In the genomic region with DNA sequence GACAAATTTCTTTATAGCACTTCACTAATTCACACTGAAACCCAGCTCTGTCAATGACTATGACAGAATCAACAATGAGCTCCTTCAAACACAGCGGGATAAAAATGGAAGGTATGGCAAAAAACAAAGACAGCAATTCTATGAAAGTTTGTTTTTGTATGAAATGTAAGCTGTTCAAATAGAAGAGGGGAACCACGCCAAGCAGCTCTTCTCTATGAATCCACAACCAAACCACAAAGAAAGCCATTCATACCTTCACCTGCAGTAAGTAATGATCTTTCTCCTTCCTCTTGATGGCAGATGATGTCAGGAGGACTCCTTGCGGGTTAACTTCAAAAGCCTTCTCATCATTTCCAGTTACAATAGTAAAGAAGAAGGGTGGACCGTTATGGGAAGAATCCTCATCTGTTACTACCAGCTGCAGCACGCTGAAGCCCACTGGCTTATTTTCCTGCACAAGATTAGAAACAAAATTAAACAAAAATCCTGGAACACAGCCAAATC, we compare ENCODE assay signal across 1 cellular context.
TF ChIP-seq lines count a peak whose summit lies in the region.

No MANE protein-coding gene starts in this region.

TF ChIP-seq in K562, 482 proteins besides CTCF, POLR2A, EP300 and RAD21 (continued from another document):
- TF ChIP-seq, protein P1, sequence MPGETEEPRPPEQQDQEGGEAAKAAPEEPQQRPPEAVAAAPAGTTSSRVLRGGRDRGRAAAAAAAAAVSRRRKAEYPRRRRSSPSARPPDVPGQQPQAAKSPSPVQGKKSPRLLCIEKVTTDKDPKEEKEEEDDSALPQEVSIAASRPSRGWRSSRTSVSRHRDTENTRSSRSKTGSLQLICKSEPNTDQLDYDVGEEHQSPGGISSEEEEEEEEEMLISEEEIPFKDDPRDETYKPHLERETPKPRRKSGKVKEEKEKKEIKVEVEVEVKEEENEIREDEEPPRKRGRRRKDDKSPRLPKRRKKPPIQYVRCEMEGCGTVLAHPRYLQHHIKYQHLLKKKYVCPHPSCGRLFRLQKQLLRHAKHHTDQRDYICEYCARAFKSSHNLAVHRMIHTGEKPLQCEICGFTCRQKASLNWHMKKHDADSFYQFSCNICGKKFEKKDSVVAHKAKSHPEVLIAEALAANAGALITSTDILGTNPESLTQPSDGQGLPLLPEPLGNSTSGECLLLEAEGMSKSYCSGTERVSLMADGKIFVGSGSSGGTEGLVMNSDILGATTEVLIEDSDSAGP (CRISPR knock-in tag; IDR thresholded peaks at IDR 0.05), result no peak
- no peak for TF ChIP-seq ZNF76 (CRISPR knock-in tag; IDR thresholded peaks at IDR 0.05; ENCODE audit: borderline replicate concordance)
